26 cellular contexts compared by ENCODE assay signal in the genomic region with DNA sequence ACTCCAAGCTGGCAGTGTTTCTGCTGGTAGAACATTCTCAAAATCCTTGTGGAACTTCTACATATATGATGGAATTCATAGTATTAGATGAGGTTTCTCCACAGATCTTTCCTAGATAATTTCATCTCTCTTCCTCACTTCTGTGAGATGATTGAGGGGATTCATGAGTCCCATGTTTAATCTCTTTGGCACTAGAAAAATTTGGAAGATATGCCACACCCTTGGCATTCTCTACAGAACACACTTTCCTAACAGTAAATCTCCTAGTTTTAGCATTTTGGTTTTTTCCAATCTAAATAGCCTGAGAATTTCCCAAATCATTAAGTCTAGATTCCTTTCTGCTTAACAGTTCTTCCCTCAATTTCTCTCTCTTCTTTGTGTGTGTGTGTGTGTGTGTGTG. TPM values are rescaled to one million over a fixed set of nuclear protein-coding genes. Genes with fewer than 3 reads are reported as not detected.
A peak's percentile ranks its signal among the peaks of the same experiment; 100 is the strongest.
DNase-seq lines count a peak whose midpoint lies in the region; ATAC-seq and TF ChIP-seq lines count a peak whose summit lies in the region.
"Had no signal": no experiment of that assay in that cellular context is flagged by ENCODE, and none has a peak within 500 bp of the region (broad histone marks: within the 10 kb centered on the region; RNA-seq: fewer than 3 reads in every experiment).

No MANE protein-coding gene starts in this region.

- CTCF ChIA-PET in activated CD4-positive, alpha-beta T cell treated with anti-CD3 and anti-CD28 coated beads for 36 hours (lab: Charles Lee), result interaction anchor here (1.6 kb wide), 1 partner anchor 35 kb away, joined by 3 read pairs; the partner anchor contains the start of gene MED15
- CTCF ChIA-PET in CD4-positive, alpha-beta memory T cell (lab: Charles Lee; ENCODE audit: partially characterized antibody), result interaction anchor here (1.4 to 1.7 kb wide), 2 partner anchors 25 to 30 kb away, joined by 3 to 4 read pairs; no protein-coding TSS in a partner anchor
- CTCF ChIA-PET in activated CD4-positive, alpha-beta memory T cell treated with anti-CD3 and anti-CD28 coated beads for 36 hours (lab: Charles Lee), result interaction anchor here (1.5 kb wide), 1 partner anchor 20 kb away, joined by 5 read pairs; no protein-coding TSS in a partner anchor

- H3K27me3 ChIP-seq in CD4-positive, alpha-beta memory T cell (ENCODE audit: insufficient read depth, low read length), result no peaks in the 10 kb centered on the region
- no peaks in the 10 kb centered on the region for H3K27me3 ChIP-seq in gastrocnemius medialis
- H3K27me3 ChIP-seq: MG63 had no signal

- H3K27ac Mint-ChIP-seq in activated CD4-positive, alpha-beta T cell treated with anti-CD3 and anti-CD28 coated beads for 36 hours, result peak overlapping the region; percentile 69
- peak overlapping the region in 6 of 7 donors; percentile 38 to 89 (median 68) for H3K27ac Mint-ChIP-seq in CD4-positive, alpha-beta memory T cell
- H3K27ac Mint-ChIP-seq in activated CD4-positive, alpha-beta memory T cell treated with anti-CD3 and anti-CD28 coated beads for 36 hours, result peak overlapping the region; percentile 26
- H3K27ac Mint-ChIP-seq in immature natural killer cell, result peak overlapping the region; percentile 34 to 92 (median 76)
- H3K27ac Mint-ChIP-seq: activated B cell treated with CpG ODN at 0.5 μM for 24 hours, GM23338 had no signal

- intact Hi-C loops in activated CD4-positive, alpha-beta T cell treated with anti-CD3 and anti-CD28 coated beads for 36 hours (cut with DNase I, micrococcal nuclease), result no loop called here
- intact Hi-C loops in CD4-positive, alpha-beta memory T cell (cut with micrococcal nuclease), result no loop called here
- intact Hi-C loops in activated CD4-positive, alpha-beta memory T cell treated with anti-CD3 and anti-CD28 coated beads for 36 hours (cut with micrococcal nuclease), result no loop called here
- intact Hi-C loops in gastrocnemius medialis (cut with DNase I; ENCODE audit: low total_unique reads), result no loop called here

- H3K36me3 ChIP-seq in CD4-positive, alpha-beta memory T cell (ENCODE audit: insufficient read depth, low read length), result peaks cover 13% of the 10 kb centered on the region
- H3K36me3 ChIP-seq in gastrocnemius medialis, result peaks cover 0 to 29% of the 10 kb centered on the region in 2 donors

- H3K4me3 ChIP-seq in CD4-positive, alpha-beta memory T cell (ENCODE audit: low read length in 2 of 2), result no peak overlapping the region
- H3K4me3 ChIP-seq in gastrocnemius medialis, result no peak overlapping the region
- H3K4me3 ChIP-seq: GM23338, K562, MG63 had no signal

- peaks cover 46% of the 10 kb centered on the region for H3K4me1 Mint-ChIP-seq in activated CD4-positive, alpha-beta T cell treated with anti-CD3 and anti-CD28 coated beads for 36 hours
- peaks cover 27 to 50% (median 38%) of the 10 kb centered on the region in 4 donors for H3K4me1 Mint-ChIP-seq in CD4-positive, alpha-beta memory T cell
- H3K4me1 Mint-ChIP-seq in activated CD4-positive, alpha-beta memory T cell treated with anti-CD3 and anti-CD28 coated beads for 36 hours (ENCODE audit: low read depth), result peaks cover 39% of the 10 kb centered on the region
- peaks cover 33 to 54% of the 10 kb centered on the region in 2 donors for H3K4me1 Mint-ChIP-seq in immature natural killer cell

- H3K9me3 ChIP-seq in CD4-positive, alpha-beta memory T cell (ENCODE audit: control insufficient read depth in 1 of 2, low read length in 2 of 2), result no peaks in the 10 kb centered on the region
- H3K9me3 ChIP-seq in gastrocnemius medialis, result no peaks in the 10 kb centered on the region

- no peaks in the 10 kb centered on the region for H3K9me3 Mint-ChIP-seq in activated CD4-positive, alpha-beta T cell treated with anti-CD3 and anti-CD28 coated beads for 36 hours (ENCODE audit: low read depth)
- H3K9me3 Mint-ChIP-seq in CD4-positive, alpha-beta memory T cell, result no peaks in the 10 kb centered on the region
- no peaks in the 10 kb centered on the region for H3K9me3 Mint-ChIP-seq in activated CD4-positive, alpha-beta memory T cell treated with anti-CD3 and anti-CD28 coated beads for 36 hours
- no peaks in the 10 kb centered on the region for H3K9me3 Mint-ChIP-seq in immature natural killer cell
- H3K9me3 Mint-ChIP-seq: activated B cell treated with CpG ODN at 0.5 μM for 24 hours; activated T-helper 2 cell treated with anti-CD3 and anti-CD28 coated beads, Interferon-gamma antibody, Interleukin-2, Interleukin-4, amounts not matched to agents 10 μg/mL and 5 μg/mL and 100 μg/mL, durations not matched to agents 14 hours and 24 hours and 36 hours; GM23338 had no signal

- no peak overlapping the region for H3K4me3 Mint-ChIP-seq in activated CD4-positive, alpha-beta T cell treated with anti-CD3 and anti-CD28 coated beads for 36 hours
- H3K4me3 Mint-ChIP-seq in CD4-positive, alpha-beta memory T cell, result no peak overlapping the region
- H3K4me3 Mint-ChIP-seq in activated CD4-positive, alpha-beta memory T cell treated with anti-CD3 and anti-CD28 coated beads for 36 hours, result no peak overlapping the region
- no peak overlapping the region for H3K4me3 Mint-ChIP-seq in immature natural killer cell
- H3K4me3 Mint-ChIP-seq: activated B cell treated with CpG ODN at 0.5 μM for 24 hours, GM23338 had no signal

- POLR2A ChIA-PET in activated CD4-positive, alpha-beta T cell treated with anti-CD3 and anti-CD28 coated beads for 36 hours (lab: Charles Lee), result interaction anchor here (1.1 kb wide), 1 partner anchor 17 kb away, joined by 4 read pairs; no protein-coding TSS in a partner anchor
- POLR2A ChIA-PET in CD4-positive, alpha-beta memory T cell (lab: Charles Lee; ENCODE audit: partially characterized antibody), result interaction anchor here (1.4 to 20.7 kb wide), 2 partner anchors 13 to 24 kb away, joined by 3 to 650 read pairs; no protein-coding TSS in a partner anchor
- POLR2A ChIA-PET in activated CD4-positive, alpha-beta memory T cell treated with anti-CD3 and anti-CD28 coated beads for 36 hours (lab: Charles Lee), result no interaction called here

- no peak overlapping the region for H3K27ac ChIP-seq in CD4-positive, alpha-beta memory T cell (ENCODE audit: low read depth, low read length)
- H3K27ac ChIP-seq in gastrocnemius medialis, result no peak overlapping the region

- peaks cover 56% of the 10 kb centered on the region for H3K36me3 Mint-ChIP-seq in activated CD4-positive, alpha-beta T cell treated with anti-CD3 and anti-CD28 coated beads for 36 hours (ENCODE audit: low read depth)
- peaks cover 39 to 59% of the 10 kb centered on the region in 2 donors for H3K36me3 Mint-ChIP-seq in CD4-positive, alpha-beta memory T cell
- H3K36me3 Mint-ChIP-seq in activated CD4-positive, alpha-beta memory T cell treated with anti-CD3 and anti-CD28 coated beads for 36 hours, result peaks cover 45% of the 10 kb centered on the region
- H3K36me3 Mint-ChIP-seq in immature natural killer cell, result peaks cover 13 to 26% (median 17%) of the 10 kb centered on the region in 3 donors

- TF ChIP-seq CTCF in gastrocnemius medialis (IDR thresholded peaks at IDR 0.05 in 4 of 5, conservative IDR thresholded peaks at IDR 0.05 in 1 of 5), result no peak

- no peak for TF ChIP-seq POLR2A in gastrocnemius medialis (IDR thresholded peaks at IDR 0.05)

- in situ Hi-C loops in gastrocnemius medialis (cut with MboI; ENCODE audit: low sequenced_read_pairs in 4 of 4), result no loop called here

- H3K4me1 ChIP-seq in CD4-positive, alpha-beta memory T cell (ENCODE audit: insufficient read depth, low read length), result peaks cover 28% of the 10 kb centered on the region
- H3K4me1 ChIP-seq in gastrocnemius medialis, result peaks cover under 1 to 19% of the 10 kb centered on the region in 2 donors

- H3K27me3 Mint-ChIP-seq in activated CD4-positive, alpha-beta T cell treated with anti-CD3 and anti-CD28 coated beads for 36 hours, result no peaks in the 10 kb centered on the region
- H3K27me3 Mint-ChIP-seq in CD4-positive, alpha-beta memory T cell, result no peaks in the 10 kb centered on the region
- H3K27me3 Mint-ChIP-seq in activated CD4-positive, alpha-beta memory T cell treated with anti-CD3 and anti-CD28 coated beads for 36 hours, result no peaks in the 10 kb centered on the region
- peaks cover 0 to 4% (median 3%) of the 10 kb centered on the region in 3 donors for H3K27me3 Mint-ChIP-seq in immature natural killer cell (ENCODE audit: low read depth in 3 of 3)
- H3K27me3 Mint-ChIP-seq: activated B cell treated with CpG ODN at 0.5 μM for 24 hours had no signal

- no peak for DNase-seq in activated CD4-positive, alpha-beta T cell treated with anti-CD3 and anti-CD28 coated beads for 36 hours
- DNase-seq in activated CD4-positive, alpha-beta T cell treated with anti-CD3 and anti-CD28 coated beads for 4 hours, result no peak
- no peak for DNase-seq in CD4-positive, alpha-beta memory T cell
- DNase-seq in activated CD4-positive, alpha-beta memory T cell treated with anti-CD3 and anti-CD28 coated beads for 36 hours, result no peak
- no peak for DNase-seq in immature natural killer cell
- no peak for DNase-seq in gastrocnemius medialis
- no peak for DNase-seq in NCI-H510A treated with DMSO at 0.1 percent for 48 hours (lab: John Stamatoyannopoulos, UW)
- DNase-seq: 8988T, activated B cell treated with CpG ODN at 0.5 μM for 24 hours, AML-193, dermis blood vessel endothelial cell, DMS53, GF-D8, head of caudate nucleus, mammary epithelial cell, MG63, NCI-H1417, NCI-H2081, NCI-H226, NCI-H82, T-helper 9 cell had no signal

- no peak for ATAC-seq in activated CD4-positive, alpha-beta T cell treated with anti-CD3 and anti-CD28 coated beads for 36 hours
- ATAC-seq in HG02884 (IDR thresholded peaks at IDR 0.05; ENCODE audit: unreplicated experiment) (no peak), gastrocnemius medialis (no peak)
- ATAC-seq: GM23338, K562, SK-N-SH treated with all-trans-retinoic acid at 6 μM for 48 hours had no signal

RNA-seq across cellular contexts. Expression of gene MED15, which starts 35.3 kb away (rescaled TPM):
- total RNA-seq in activated CD4-positive, alpha-beta T cell treated with anti-CD3 and anti-CD28 coated beads for 36 hours, result 100 to 1,000 TPM in 1 of 2 experiments, 10 to 100 TPM in 1; 84.4 to 107 TPM
- total RNA-seq in CD4-positive, alpha-beta memory T cell, result 100 to 1,000 TPM; 225 to 237 TPM
- 10 to 100 TPM; 15.6 to 86.8 TPM for polyA plus RNA-seq in CD4-positive, alpha-beta memory T cell
- total RNA-seq in activated CD4-positive, alpha-beta memory T cell treated with anti-CD3 and anti-CD28 coated beads for 36 hours, result 10 to 100 TPM; 93.3 to 97.4 TPM
- 10 to 100 TPM; 12.1 to 91.3 (median 23.0) TPM for polyA plus RNA-seq in immature natural killer cell
- total RNA-seq in gastrocnemius medialis, result 10 to 100 TPM; 37.5 to 69.4 (median 52.7) TPM

RNA-seq across cellular contexts. Expression of gene KLHL22, which starts 47.1 kb away (rescaled TPM):
- 10 to 100 TPM; 14.1 to 15.2 TPM for total RNA-seq in activated CD4-positive, alpha-beta T cell treated with anti-CD3 and anti-CD28 coated beads for 36 hours
- 10 to 100 TPM; 60.2 to 63.1 TPM for total RNA-seq in CD4-positive, alpha-beta memory T cell
- 10 to 100 TPM; 19.4 to 23.9 TPM for polyA plus RNA-seq in CD4-positive, alpha-beta memory T cell
- 10 to 100 TPM; 23.3 to 25.5 TPM for total RNA-seq in activated CD4-positive, alpha-beta memory T cell treated with anti-CD3 and anti-CD28 coated beads for 36 hours
- 10 to 100 TPM; 12.8 to 26.3 (median 26.1) TPM for polyA plus RNA-seq in immature natural killer cell
- 10 to 100 TPM; 24.1 to 32.2 (median 28.4) TPM for total RNA-seq in gastrocnemius medialis
